Comparison of ENCODE assay signal across 13 cellular contexts in genomic region chr16:20439820-20440231, GRCh38. TPM values are rescaled to one million over a fixed set of nuclear protein-coding genes. Genes with fewer than 3 reads are reported as not detected.
DNase-seq lines count a peak whose midpoint lies in the region; ATAC-seq and TF ChIP-seq lines count a peak whose summit lies in the region.
"Not testable (repeated sequence)": the region's sequence is repeated elsewhere in the genome, so short reads cannot be mapped to it uniquely, and the experiment has no call there.
"Had no signal": no experiment of that assay in that cellular context is flagged by ENCODE, and none has a peak within 500 bp of the region (broad histone marks: within the 10 kb centered on the region; RNA-seq: fewer than 3 reads in every experiment).

No MANE protein-coding gene starts in this region.

- POLR2A ChIA-PET in RWPE1 (lab: Yijun Ruan, JAX; ENCODE audit: low non-redundant PET) = not testable (repeated sequence)

- H3K4me3 ChIP-seq in right cardiac atrium (ENCODE audit: low read length); lung; prostate gland; stomach smooth muscle (ENCODE audit: low read length in 2 of 2); uterus: not testable (repeated sequence)

- not testable (repeated sequence) for H3K4me3 Mint-ChIP-seq in chondrocyte (ENCODE audit: unreplicated experiment)

- 31% methylated on average over 3 of the region's 3 CpGs for WGBS in right cardiac atrium
- whole genome bisulfite sequencing in lung, 2 donors = 61 to 78% methylated on average over 3 of the region's 3 CpGs
- WGBS in prostate gland = 7% methylated on average over 3 of the region's 3 CpGs

- not testable (repeated sequence) for H3K9me3 ChIP-seq in right cardiac atrium (ENCODE audit: control insufficient read depth, low read length); lung (ENCODE audit: control insufficient read depth in 2 of 2, insufficient read depth in 1 of 2, low read length in 1 of 2); prostate gland; stomach smooth muscle (ENCODE audit: control insufficient read depth in 2 of 2, low read length in 2 of 2); uterus

- TF ChIP-seq POLR2A in prostate gland (IDR thresholded peaks at IDR 0.05); uterus (IDR thresholded peaks at IDR 0.05): not testable (repeated sequence)

- CTCF ChIA-PET in RWPE1 (lab: Yijun Ruan, JAX) = not testable (repeated sequence)

- H3K4me1 ChIP-seq in right cardiac atrium (ENCODE audit: control insufficient read depth, insufficient read depth, low read length); lung (ENCODE audit: control insufficient read depth in 2 of 2, insufficient read depth in 2 of 2, low read length in 2 of 2); prostate gland (replicated peaks); stomach smooth muscle (ENCODE audit: control insufficient read depth, insufficient read depth, low read length); uterus: not testable (repeated sequence)

- H3K9ac ChIP-seq in stomach smooth muscle (ENCODE audit: low read length in 2 of 2) = not testable (repeated sequence)

- not testable (repeated sequence) for H3K36me3 ChIP-seq in lung (ENCODE audit: control insufficient read depth in 2 of 2, insufficient read depth in 2 of 2, low read length in 2 of 2); prostate gland; stomach smooth muscle (ENCODE audit: control insufficient read depth in 2 of 2, insufficient read depth in 2 of 2, low read length in 2 of 2); uterus

- ATAC-seq in right cardiac atrium (peak; percentile 88 to 92), lung (ENCODE audit: insufficient read depth, low FRiP score) (peak; percentile 54)

- not testable (repeated sequence) for H3K27me3 ChIP-seq in right cardiac atrium (ENCODE audit: control insufficient read depth, insufficient read depth); lung (ENCODE audit: control insufficient read depth, insufficient read depth); prostate gland (replicated peaks; ENCODE audit: insufficient read depth); stomach smooth muscle (ENCODE audit: control insufficient read depth in 1 of 2, insufficient read depth in 2 of 2, low read length in 2 of 2); uterus

- intact Hi-C loops in right cardiac atrium (cut with DNase I); uterus (cut with DNase I; ENCODE audit: low total_unique reads): not testable (repeated sequence)
- intact Hi-C loops in prostate gland (cut with DNase I) = loop anchor here (10.0 kb wide), 1 partner anchor 145 kb away; no protein-coding TSS in a partner anchor

- H3K4me1 Mint-ChIP-seq in chondrocyte (ENCODE audit: low read depth) = peaks cover 59% of the 10 kb centered on the region

- not testable (repeated sequence) for TF ChIP-seq CTCF in RWPE1 (conservative IDR thresholded peaks at IDR 0.05; ENCODE audit: low read depth); chondrocyte (IDR thresholded peaks at IDR 0.05); lung (IDR thresholded peaks at IDR 0.05; ENCODE audit: control extremely low read depth, extremely low read depth); prostate gland (IDR thresholded peaks at IDR 0.05); uterus (IDR thresholded peaks at IDR 0.05)

- peak overlapping the region; percentile 96 for H3K27ac Mint-ChIP-seq in chondrocyte (ENCODE audit: unreplicated experiment)

- H3K9me3 Mint-ChIP-seq in chondrocyte (ENCODE audit: low read depth) = not testable (repeated sequence)

- not testable (repeated sequence) for DNase-seq in RWPE1 (ENCODE audit: low spot score); chondrocyte (ENCODE audit: low spot score); lung (ENCODE audit: low spot score)
- DNase-seq in glomerular visceral epithelial cell (ENCODE audit: extremely low spot score) = peak; percentile 8
- peak in 2 of 3 donors; percentile 62 to 73 for DNase-seq in right cardiac atrium
- peak; percentile 81 for DNase-seq in prostate gland (ENCODE audit: low spot score)
- DNase-seq in uterus = peak; percentile 79 to 85

- H3K27me3 Mint-ChIP-seq in chondrocyte (ENCODE audit: low read depth) = not testable (repeated sequence)

- H3K27ac ChIP-seq in RWPE1 = peak overlapping the region; percentile 74
- not testable (repeated sequence) for H3K27ac ChIP-seq in right cardiac atrium (ENCODE audit: low read length); lung (ENCODE audit: low read depth in 1 of 2, low read length in 1 of 2)
- peak overlapping the region; percentile 65 to 70 for H3K27ac ChIP-seq in prostate gland
- H3K27ac ChIP-seq in stomach smooth muscle (ENCODE audit: low read length) = peak overlapping the region; percentile 31
- peak overlapping the region; percentile 82 to 84 for H3K27ac ChIP-seq in uterus

- H3K36me3 Mint-ChIP-seq in chondrocyte (ENCODE audit: low read depth) = not testable (repeated sequence)

RNA-seq across cellular contexts. Expression of gene ACSM2A, which starts 11.5 kb away (rescaled TPM):
- total RNA-seq in chondrocyte (0.21 TPM in 1 of 3 replicates, not detected in the others), right cardiac atrium (not detected), lung (not detected), prostate gland (under 1 TPM in 1 of 2 donors, not detected in 1; 0.17 TPM), uterus (not detected)
- polyA plus RNA-seq in right cardiac atrium (not detected), lung (under 1 TPM in 1 of 2 donors, not detected in 1; 0.05 TPM)
- total RNA-seq: G401, HFFc6, OCI-LY7 had no signal
- polyA plus RNA-seq: A549, K562 had no signal

RNA-seq across cellular contexts. Expression of gene ACSM5, which starts 30.5 kb away (rescaled TPM):
- total RNA-seq in chondrocyte (0.99 to 2.1 TPM (median 1.7 TPM) in 3 replicates), right cardiac atrium (10 to 100 TPM in 1 of 4 donors, 1 to 10 TPM in 3; 1.8 to 12.5 (median 3.3) TPM), lung (1 to 10 TPM in 1 of 2 donors, under 1 TPM in 1; 0.40 to 1.4 TPM), prostate gland (1 to 10 TPM; 1.1 to 9.7 TPM), uterus (1 to 10 TPM in 1 of 4 donors, under 1 TPM in 1, not detected in 2; 0.51 to 2.0 TPM)
- polyA plus RNA-seq in right cardiac atrium (2.3 TPM), lung (1 to 10 TPM in 1 of 2 donors, under 1 TPM in 1; 0.52 to 1.1 TPM)
- total RNA-seq: G401, HFFc6, K562, OCI-LY7 had no signal
- polyA plus RNA-seq: A549, K562 had no signal

RNA-seq across cellular contexts. Expression of gene PDILT, which starts 35.3 kb away (rescaled TPM):
- not detected in 3 replicates for total RNA-seq in chondrocyte
- total RNA-seq in right cardiac atrium = not detected
- not detected for polyA plus RNA-seq in right cardiac atrium
- not detected for total RNA-seq in lung
- not detected for polyA plus RNA-seq in lung
- 1 to 10 TPM in 1 of 2 donors, under 1 TPM in 1; 0.87 to 2.4 TPM for total RNA-seq in prostate gland
- total RNA-seq in uterus = not detected
- total RNA-seq: G401, HFFc6, K562, OCI-LY7 had no signal
- polyA plus RNA-seq: A549, K562 had no signal
